Comparison of ENCODE assay signal across 20 cellular contexts in the genomic region with DNA sequence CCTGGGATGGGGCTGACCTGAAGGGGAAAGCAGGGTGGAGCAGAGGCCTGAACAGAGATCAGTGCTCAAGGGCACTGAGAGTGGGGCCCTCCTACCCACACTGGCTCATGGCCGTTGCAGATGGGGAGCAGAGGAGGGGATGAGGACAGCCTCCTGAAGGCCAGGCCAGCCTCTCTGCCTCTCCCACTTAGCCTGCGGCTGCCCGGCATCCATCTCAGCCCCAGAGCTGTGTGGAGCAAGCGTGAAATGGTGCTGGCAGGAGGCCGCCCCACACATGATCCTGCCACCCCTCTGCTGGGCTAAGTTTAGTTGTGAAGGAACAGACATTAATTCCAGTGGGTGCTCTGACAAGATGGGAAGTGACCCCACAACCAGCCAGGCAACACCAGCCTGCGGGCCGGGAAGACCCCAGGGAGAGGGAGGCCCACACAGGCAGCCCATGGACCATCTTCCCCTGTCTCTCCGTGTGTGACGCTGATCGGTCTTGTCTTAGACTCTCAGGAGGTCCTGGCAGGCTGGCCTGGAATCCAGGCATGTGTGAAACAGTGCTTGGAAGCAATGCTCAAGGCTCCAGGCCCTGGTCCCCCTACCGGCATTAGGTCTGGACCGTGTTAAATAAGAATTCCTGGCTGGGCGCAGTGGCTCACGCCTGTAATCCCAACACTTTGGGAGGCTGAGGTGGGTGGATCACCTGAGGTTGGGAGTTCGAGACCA. TPM values are rescaled to one million over a fixed set of nuclear protein-coding genes. Genes with fewer than 3 reads are reported as not detected.
DNase-seq lines count a peak whose midpoint lies in the region; ATAC-seq and TF ChIP-seq lines count a peak whose summit lies in the region.
"Had no signal": no experiment of that assay in that cellular context is flagged by ENCODE, and none has a peak within 500 bp of the region (broad histone marks: within the 10 kb centered on the region; RNA-seq: fewer than 3 reads in every experiment).

No MANE protein-coding gene starts in this region.

- no peaks in the 10 kb centered on the region for H3K27me3 Mint-ChIP-seq in osteocyte (ENCODE audit: unreplicated experiment)
- H3K27me3 Mint-ChIP-seq in activated CD8-positive, alpha-beta T cell treated with anti-CD3 and anti-CD28 coated beads for 36 hours, result no peaks in the 10 kb centered on the region

- H3K4me1 Mint-ChIP-seq in osteocyte (ENCODE audit: unreplicated experiment), result peaks cover 6% of the 10 kb centered on the region
- no peaks in the 10 kb centered on the region for H3K4me1 Mint-ChIP-seq in activated CD8-positive, alpha-beta T cell treated with anti-CD3 and anti-CD28 coated beads for 36 hours (ENCODE audit: low read depth)
- H3K4me1 Mint-ChIP-seq: IgD-negative memory B cell had no signal

- H3K27me3 ChIP-seq in right atrium auricular region (no peaks in the 10 kb centered on the region), thyroid gland (no peaks in the 10 kb centered on the region)
- H3K27me3 ChIP-seq: MG63, SJCRH30 had no signal

- CTCF ChIA-PET in activated CD8-positive, alpha-beta T cell treated with anti-CD3 and anti-CD28 coated beads for 36 hours (lab: Charles Lee), result no interaction called here

- WGBS in thyroid gland, 2 donors, result 92 to 93% methylated on average over 15 of the region's 15 CpGs

- DNase-seq in right atrium auricular region (ENCODE audit: low spot score), result no peak
- DNase-seq in left ventricle myocardium superior, result no peak
- DNase-seq in cerebellum (ENCODE audit: low spot score), result peak; percentile 61
- DNase-seq in osteocyte (ENCODE audit: extremely low spot score, unreplicated experiment), result no peak
- DNase-seq in thyroid gland, result no peak
- no peak for DNase-seq in activated naive CD4-positive, alpha-beta T cell treated with anti-CD3 and anti-CD28 coated beads, Interleukin-2, amount 50 U/mL, for 16 hours
- DNase-seq in activated CD8-positive, alpha-beta T cell treated with anti-CD3 and anti-CD28 coated beads for 36 hours, result no peak
- DNase-seq in activated CD4-positive, alpha-beta T cell treated with anti-CD3 and anti-CD28 coated beads, Interleukin-2, amount 50 U/mL, for 4 hours, result no peak
- DNase-seq: DMS79, Karpas-422, NCI-H1048, NCI-H1436 treated with DMSO at 0.1 percent for 48 hours, NCI-H2029, NCI-H2171, NCI-H526, SJCRH30 had no signal

- H3K4me3 Mint-ChIP-seq in osteocyte (ENCODE audit: unreplicated experiment), result no peak overlapping the region
- H3K4me3 Mint-ChIP-seq in activated CD8-positive, alpha-beta T cell treated with anti-CD3 and anti-CD28 coated beads for 36 hours, result no peak overlapping the region
- H3K4me3 Mint-ChIP-seq: IgD-negative memory B cell had no signal

- intact Hi-C loops in left ventricle myocardium superior (cut with micrococcal nuclease), result no loop called here
- intact Hi-C loops in thyroid gland (cut with DNase I), result no loop called here
- intact Hi-C loops in activated CD8-positive, alpha-beta T cell treated with anti-CD3 and anti-CD28 coated beads for 36 hours (cut with micrococcal nuclease), result no loop called here

- peaks cover 43% of the 10 kb centered on the region for H3K36me3 ChIP-seq in right atrium auricular region
- peaks cover 12 to 17% of the 10 kb centered on the region in 2 donors for H3K36me3 ChIP-seq in thyroid gland
- H3K36me3 ChIP-seq: MG63 had no signal

- TF ChIP-seq POLR2A in thyroid gland (IDR thresholded peaks at IDR 0.05), result no peak

- H3K27ac ChIP-seq in right atrium auricular region, result peak overlapping the region; percentile 71 to 77
- peak overlapping the region in 2 of 3 donors; percentile 66 to 90 for H3K27ac ChIP-seq in thyroid gland
- H3K27ac ChIP-seq: RWPE1, SJCRH30 had no signal

- POLR2A ChIA-PET in activated CD8-positive, alpha-beta T cell treated with anti-CD3 and anti-CD28 coated beads for 36 hours (lab: Charles Lee), result no interaction called here

- no peak overlapping the region for H3K4me3 ChIP-seq in right atrium auricular region
- H3K4me3 ChIP-seq in thyroid gland (replicated peaks in 1 of 3), result no peak overlapping the region
- H3K4me3 ChIP-seq: MG63, SJCRH30 had no signal

- no peaks in the 10 kb centered on the region for H3K9me3 ChIP-seq in right atrium auricular region
- no peaks in the 10 kb centered on the region for H3K9me3 ChIP-seq in thyroid gland
- H3K9me3 ChIP-seq: MG63, SJCRH30 had no signal

- H3K4me1 ChIP-seq in right atrium auricular region (peaks cover 0 to 35% of the 10 kb centered on the region in 2 donors), thyroid gland (peaks cover 33 to 42% of the 10 kb centered on the region in 2 donors)
- H3K4me1 ChIP-seq: SJCRH30 had no signal

- no peaks in the 10 kb centered on the region for H3K36me3 Mint-ChIP-seq in osteocyte (ENCODE audit: unreplicated experiment)
- no peaks in the 10 kb centered on the region for H3K36me3 Mint-ChIP-seq in activated CD8-positive, alpha-beta T cell treated with anti-CD3 and anti-CD28 coated beads for 36 hours (ENCODE audit: low read depth)
- H3K36me3 Mint-ChIP-seq: IgD-negative memory B cell had no signal

- no peaks in the 10 kb centered on the region for H3K9me3 Mint-ChIP-seq in osteocyte (ENCODE audit: unreplicated experiment)
- no peaks in the 10 kb centered on the region for H3K9me3 Mint-ChIP-seq in activated CD8-positive, alpha-beta T cell treated with anti-CD3 and anti-CD28 coated beads for 36 hours
- H3K9me3 Mint-ChIP-seq: IgD-negative memory B cell had no signal

- H3K27ac Mint-ChIP-seq in osteocyte (ENCODE audit: unreplicated experiment), result peak overlapping the region; percentile 23
- no peak overlapping the region for H3K27ac Mint-ChIP-seq in activated CD8-positive, alpha-beta T cell treated with anti-CD3 and anti-CD28 coated beads for 36 hours
- H3K27ac Mint-ChIP-seq: IgD-negative memory B cell had no signal

- no peak for ATAC-seq in left ventricle myocardium superior
- ATAC-seq in activated CD8-positive, alpha-beta T cell treated with anti-CD3 and anti-CD28 coated beads for 36 hours, result no peak

- TF ChIP-seq CTCF in right atrium auricular region (IDR thresholded peaks at IDR 0.05) (no peak), osteocyte (IDR thresholded peaks at IDR 0.05) (no peak), thyroid gland (IDR thresholded peaks at IDR 0.05) (no peak)
- TF ChIP-seq CTCF in activated CD8-positive, alpha-beta T cell treated with anti-CD3 and anti-CD28 coated beads for 36 hours (IDR thresholded peaks at IDR 0.05), result no peak

RNA-seq across cellular contexts. Expression of a gene that starts 13.3 kb away (rescaled TPM):
- total RNA-seq in right atrium auricular region (10 to 100 TPM; 17.3 to 29.9 TPM), left ventricle myocardium superior (47.5 TPM), cerebellum (0.27 TPM), osteocyte (3.0 and 4.0 TPM in 2 replicates), thyroid gland (10 to 100 TPM in 3 of 4 donors, 1 to 10 TPM in 1; 7.9 to 20.5 (median 17.1) TPM)
- total RNA-seq in activated CD8-positive, alpha-beta T cell treated with anti-CD3 and anti-CD28 coated beads for 36 hours, result not detected
- total RNA-seq: PC-3 had no signal

RNA-seq across cellular contexts. Expression of a gene that starts 22.0 kb away (rescaled TPM):
- 100 to 1,000 TPM in 1 of 2 donors, 10 to 100 TPM in 1; 69.1 to 143 TPM for total RNA-seq in right atrium auricular region
- 190 TPM for total RNA-seq in left ventricle myocardium superior
- 26.4 TPM for total RNA-seq in cerebellum
- total RNA-seq in osteocyte, result 68.9 and 75.7 TPM in 2 replicates
- 10 to 100 TPM; 21.1 to 74.7 (median 32.7) TPM for total RNA-seq in thyroid gland
- total RNA-seq in activated CD8-positive, alpha-beta T cell treated with anti-CD3 and anti-CD28 coated beads for 36 hours, result 100 to 1,000 TPM; 127 to 128 TPM

RNA-seq across cellular contexts. Expression of a gene that starts 55.5 kb away (rescaled TPM):
- total RNA-seq in right atrium auricular region (10 to 100 TPM; 25.9 to 28.1 TPM), left ventricle myocardium superior (22.5 TPM), cerebellum (37.0 TPM), osteocyte (69.3 and 70.4 TPM in 2 replicates), thyroid gland (10 to 100 TPM; 50.0 to 76.6 (median 64.6) TPM)
- total RNA-seq in activated CD8-positive, alpha-beta T cell treated with anti-CD3 and anti-CD28 coated beads for 36 hours, result 10 to 100 TPM; 40.1 to 41.5 TPM
